ENCODE assay signal across 24 cellular contexts in the genomic region with DNA sequence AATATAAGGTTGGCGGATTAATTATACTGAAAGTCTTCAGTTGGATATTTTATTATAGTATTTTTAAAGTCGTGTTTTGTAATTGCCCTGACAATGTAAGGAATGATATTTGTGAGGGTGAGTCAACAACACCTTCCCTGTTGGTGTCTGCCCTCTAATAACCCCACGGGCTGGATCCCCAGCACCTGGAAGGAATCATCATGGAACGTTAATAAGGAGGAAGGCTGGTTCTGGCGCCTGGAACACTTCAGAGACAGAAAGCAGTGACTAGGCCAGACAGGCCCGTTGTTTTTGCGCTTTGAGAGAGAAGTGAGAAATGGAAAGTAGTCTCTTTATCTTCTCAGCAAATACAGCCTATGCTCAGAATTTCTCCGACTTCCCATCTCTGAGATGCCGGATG. TPM values are rescaled to one million over a fixed set of nuclear protein-coding genes. Genes with fewer than 3 reads are reported as not detected.
A peak's percentile ranks its signal among the peaks of the same experiment; 100 is the strongest.
DNase-seq lines count a peak whose midpoint lies in the region; ATAC-seq and TF ChIP-seq lines count a peak whose summit lies in the region.
"Had no signal": no experiment of that assay in that cellular context is flagged by ENCODE, and none has a peak within 500 bp of the region (broad histone marks: within the 10 kb centered on the region; RNA-seq: fewer than 3 reads in every experiment).

No MANE protein-coding gene starts in this region.

- no peak for DNase-seq in CD4-positive, alpha-beta T cell
- DNase-seq in OCI-LY7 (ENCODE audit: low spot score) (peak; percentile 70), neural crest cell (ENCODE audit: low read depth, low spot score) (no peak), colonic mucosa (no peak), NCI-H1694 treated with DMSO at 0.1 percent for 48 hours (lab: John Stamatoyannopoulos, UW) (no peak), ascending aorta (ENCODE audit: low spot score in 2 of 2) (no peak)
- DNase-seq in effector memory CD8-positive, alpha-beta T cell = no peak
- DNase-seq: activated CD4-positive, alpha-beta memory T cell treated with anti-CD3 and anti-CD28 coated beads, Interleukin-2, amount 10 ng/mL, durations not matched to agents 7 days and 5 days; amygdala; glutamatergic neuron; NCI-H2029 treated with DMSO at 0.1 percent for 48 hours; NCI-H510A treated with DMSO at 0.1 percent for 48 hours; right cardiac atrium; stimulated activated CD4-positive, alpha-beta T cell treated with anti-CD3 and anti-CD28 coated beads, Interleukin-1b, Interleukin-23, amount 100 ng/mL, for 48 hours; SW 1271 had no signal

- intact Hi-C loops in CD4-positive, alpha-beta T cell (cut with DNase I, micrococcal nuclease) = loop anchor here (5.0 to 10.0 kb wide), 3 partner anchors 180 to 1270 kb away; a partner anchor contains a TSS
- intact Hi-C loops in OCI-LY7 (cut with micrococcal nuclease; ENCODE audit: unreplicated experiment) = loop anchor here (5.0 kb wide), 4 partner anchors 348 to 823 kb away; a partner anchor contains a TSS
- intact Hi-C loops in colonic mucosa (cut with DNase I) = no loop called here
- intact Hi-C loops in ascending aorta (cut with DNase I) = loop anchor here (5.0 kb wide), 1 partner anchor 458 kb away; no protein-coding TSS in a partner anchor

- H3K36me3 Mint-ChIP-seq in CD4-positive, alpha-beta T cell (ENCODE audit: low read depth) = no peaks in the 10 kb centered on the region
- peaks cover 4% of the 10 kb centered on the region for H3K36me3 Mint-ChIP-seq in effector memory CD8-positive, alpha-beta T cell (ENCODE audit: insufficient read depth)
- H3K36me3 Mint-ChIP-seq in neural crest cell (ENCODE audit: low read depth) = no peaks in the 10 kb centered on the region

- no peaks in the 10 kb centered on the region for H3K27me3 Mint-ChIP-seq in CD4-positive, alpha-beta T cell
- no peaks in the 10 kb centered on the region for H3K27me3 Mint-ChIP-seq in effector memory CD8-positive, alpha-beta T cell
- peaks cover 16% of the 10 kb centered on the region for H3K27me3 Mint-ChIP-seq in neural crest cell (ENCODE audit: low read depth)
- H3K27me3 Mint-ChIP-seq: activated CD4-positive, alpha-beta memory T cell treated with anti-CD3 and anti-CD28 coated beads, Interleukin-2, amount 10 ng/mL, durations not matched to agents 7 days and 5 days had no signal

- peaks cover 42% of the 10 kb centered on the region for H3K79me2 ChIP-seq in OCI-LY7 (ENCODE audit: insufficient read depth, low read depth, low read length)

- H3K4me3 Mint-ChIP-seq in CD4-positive, alpha-beta T cell = peak overlapping the region; percentile 83
- peak overlapping the region; percentile 43 to 88 for H3K4me3 Mint-ChIP-seq in effector memory CD8-positive, alpha-beta T cell
- peak overlapping the region; percentile 80 for H3K4me3 Mint-ChIP-seq in neural crest cell

- TF ChIP-seq CTCF in CD4-positive, alpha-beta T cell (IDR thresholded peaks at IDR 0.05) = no peak
- TF ChIP-seq CTCF in OCI-LY7 (conservative IDR thresholded peaks at IDR 0.05; ENCODE audit: low read length) = no peak
- no peak for TF ChIP-seq CTCF in neural crest cell (conservative IDR thresholded peaks at IDR 0.05)
- no peak for TF ChIP-seq CTCF in colonic mucosa (IDR thresholded peaks at IDR 0.05)
- TF ChIP-seq CTCF in ascending aorta (IDR thresholded peaks at IDR 0.05) = no peak

- ATAC-seq in CD4-positive, alpha-beta T cell (ENCODE audit: poor library complexity) = no peak
- ATAC-seq in effector memory CD8-positive, alpha-beta T cell (replicated peaks) = no peak
- no peak for ATAC-seq in GM19023 (IDR thresholded peaks at IDR 0.05; ENCODE audit: unreplicated experiment)
- ATAC-seq: Panc1, right cardiac atrium had no signal

- H3K36me3 ChIP-seq in OCI-LY7 (ENCODE audit: insufficient read depth, low read length) (peaks cover 39% of the 10 kb centered on the region), colonic mucosa (no peaks in the 10 kb centered on the region), ascending aorta (peaks cover 0 to 9% of the 10 kb centered on the region in 2 donors)
- H3K36me3 ChIP-seq: neutrophil, suprapubic skin had no signal

- H3K9me2 ChIP-seq in OCI-LY7 (ENCODE audit: insufficient read depth, low read length) = no peaks in the 10 kb centered on the region

- H3K4me1 Mint-ChIP-seq in CD4-positive, alpha-beta T cell (ENCODE audit: low read depth) = peaks cover 10% of the 10 kb centered on the region
- peaks cover 6 to 11% of the 10 kb centered on the region in 2 donors for H3K4me1 Mint-ChIP-seq in effector memory CD8-positive, alpha-beta T cell (ENCODE audit: low read depth in 2 of 2)
- H3K4me1 Mint-ChIP-seq in neural crest cell = peaks cover 15% of the 10 kb centered on the region

- H3K27ac Mint-ChIP-seq in CD4-positive, alpha-beta T cell = no peak overlapping the region
- peak overlapping the region in 1 of 2 donors; percentile 35 for H3K27ac Mint-ChIP-seq in effector memory CD8-positive, alpha-beta T cell
- H3K27ac Mint-ChIP-seq in neural crest cell (ENCODE audit: unreplicated experiment) = no peak overlapping the region
- H3K27ac Mint-ChIP-seq: activated CD4-positive, alpha-beta memory T cell treated with anti-CD3 and anti-CD28 coated beads, Interleukin-2, amount 10 ng/mL, durations not matched to agents 7 days and 5 days; activated T-helper 2 cell treated with anti-CD3 and anti-CD28 coated beads, Interferon-gamma antibody, Interleukin-2, Interleukin-4, amounts not matched to agents 10 μg/mL and 5 μg/mL and 100 μg/mL, durations not matched to agents 14 hours and 24 hours and 36 hours had no signal

- no peak overlapping the region for H3K9ac ChIP-seq in colonic mucosa (ENCODE audit: low read depth in 2 of 2, low read length in 2 of 2)

- H3K4me3 ChIP-seq in OCI-LY7 (ENCODE audit: low read depth, low read length, poor library complexity, severe bottlenecking) (peak overlapping the region; percentile 75), colonic mucosa (no peak overlapping the region), ascending aorta (no peak overlapping the region)
- H3K4me3 ChIP-seq: HAP-1, suprapubic skin had no signal

- peak overlapping the region; percentile 7; the same call in 1 of the 2 replicates for H2AFZ ChIP-seq in OCI-LY7 (ENCODE audit: low read length)

- H4K20me1 ChIP-seq in OCI-LY7 (ENCODE audit: insufficient read depth, low read length) = no peaks in the 10 kb centered on the region

- H3K27ac ChIP-seq in CD4-positive, alpha-beta T cell (ENCODE audit: low read depth, low read length) = no peak overlapping the region
- H3K27ac ChIP-seq in OCI-LY7 (ENCODE audit: low read depth, low read length, poor library complexity, severe bottlenecking) (peak overlapping the region; percentile 84), colonic mucosa (no peak overlapping the region), ascending aorta (no peak overlapping the region)
- H3K27ac ChIP-seq: neutrophil, suprapubic skin had no signal

- peak overlapping the region; percentile 96 for H3K4me2 ChIP-seq in OCI-LY7 (ENCODE audit: low read length)

- H3K9me3 Mint-ChIP-seq in CD4-positive, alpha-beta T cell = no peaks in the 10 kb centered on the region
- no peaks in the 10 kb centered on the region for H3K9me3 Mint-ChIP-seq in effector memory CD8-positive, alpha-beta T cell
- H3K9me3 Mint-ChIP-seq in neural crest cell = no peaks in the 10 kb centered on the region
- H3K9me3 Mint-ChIP-seq: activated CD4-positive, alpha-beta memory T cell treated with anti-CD3 and anti-CD28 coated beads, Interleukin-2, amount 10 ng/mL, durations not matched to agents 7 days and 5 days; activated T-helper 2 cell treated with anti-CD3 and anti-CD28 coated beads, Interferon-gamma antibody, Interleukin-2, Interleukin-4, amounts not matched to agents 10 μg/mL and 5 μg/mL and 100 μg/mL, durations not matched to agents 14 hours and 24 hours and 36 hours had no signal

- TSS peak; percentile 39 for BruUV-seq in OCI-LY7 (replicated peaks; lab: Mats Ljungman, UMichigan)

- CTCF ChIA-PET in CD4-positive, alpha-beta T cell (lab: Charles Lee) = no interaction called here
- CTCF ChIA-PET in OCI-LY7 (lab: Charles Lee; ENCODE audit: unreplicated experiment) = interaction anchor here (6.2 kb wide), 1 partner anchor 458 kb away, joined by 53 read pairs; no protein-coding TSS in a partner anchor

- H3K9me3 ChIP-seq in CD4-positive, alpha-beta T cell (ENCODE audit: control insufficient read depth, low read length) = no peaks in the 10 kb centered on the region
- H3K9me3 ChIP-seq in OCI-LY7 (ENCODE audit: low read length) (0 out of 2 replicates have a peak, but pooled peaks cover 3% of the 10 kb centered on the region), colonic mucosa (no peaks in the 10 kb centered on the region), ascending aorta (no peaks in the 10 kb centered on the region)
- H3K9me3 ChIP-seq: HAP-1, neutrophil, suprapubic skin had no signal

- H3K4me1 ChIP-seq in OCI-LY7 (ENCODE audit: insufficient read depth, low read length, poor library complexity, severe bottlenecking) (peaks cover 31% of the 10 kb centered on the region), colonic mucosa (no peaks in the 10 kb centered on the region), ascending aorta (peaks cover 0 to 6% of the 10 kb centered on the region in 2 donors)

- POLR2A ChIA-PET in CD4-positive, alpha-beta T cell (lab: Charles Lee) = no interaction called here
- POLR2A ChIA-PET in OCI-LY7 (lab: Charles Lee) = interaction anchor here (1.0 to 9.8 kb wide), 12 partner anchors 20 to 459 kb away, joined by 3 to 127 read pairs (median 8); a partner anchor contains a TSS

- no peaks in the 10 kb centered on the region for H3K27me3 ChIP-seq in CD4-positive, alpha-beta T cell (ENCODE audit: control insufficient read depth, insufficient read depth, low read length)
- H3K27me3 ChIP-seq in colonic mucosa = no peaks in the 10 kb centered on the region
- no peaks in the 10 kb centered on the region for H3K27me3 ChIP-seq in ascending aorta
- H3K27me3 ChIP-seq: suprapubic skin had no signal

RNA-seq across cellular contexts. Expression of a gene that starts 31.6 kb away (rescaled TPM):
- total RNA-seq in CD4-positive, alpha-beta T cell = not detected
- 0.39 TPM in 1 of 2 replicates, not detected in the other for total RNA-seq in OCI-LY7 (2014; rRNA removed; shearing (Covaris generic))
- total RNA-seq in OCI-LY7 (2022) = not detected in 2 replicates
- total RNA-seq in neural crest cell = not detected in 2 replicates
- total RNA-seq in colonic mucosa = not detected
- not detected for total RNA-seq in ascending aorta
- total RNA-seq: activated CD4-positive, alpha-beta memory T cell treated with anti-CD3 and anti-CD28 coated beads, Interleukin-2, amount 10 ng/mL, durations not matched to agents 7 days and 5 days; activated T-helper 2 cell treated with anti-CD3 and anti-CD28 coated beads, Interferon-gamma antibody, Interleukin-2, Interleukin-4, amounts not matched to agents 10 μg/mL and 5 μg/mL and 100 μg/mL, durations not matched to agents 14 hours and 24 hours and 36 hours; HT1080; lung microvascular endothelial cell; MCF 10A had no signal

RNA-seq across cellular contexts. Expression of a gene that starts 47.8 kb away (rescaled TPM):
- total RNA-seq in CD4-positive, alpha-beta T cell = not detected
- total RNA-seq in OCI-LY7 (2014; rRNA removed; shearing (Covaris generic)) = not detected in 2 replicates
- total RNA-seq in OCI-LY7 (2022) (not detected in 2 replicates), neural crest cell (not detected in 2 replicates), colonic mucosa (not detected), ascending aorta (not detected)
- total RNA-seq: activated CD4-positive, alpha-beta memory T cell treated with anti-CD3 and anti-CD28 coated beads, Interleukin-2, amount 10 ng/mL, durations not matched to agents 7 days and 5 days; activated T-helper 2 cell treated with anti-CD3 and anti-CD28 coated beads, Interferon-gamma antibody, Interleukin-2, Interleukin-4, amounts not matched to agents 10 μg/mL and 5 μg/mL and 100 μg/mL, durations not matched to agents 14 hours and 24 hours and 36 hours; HT1080; lung microvascular endothelial cell; MCF 10A; suprapubic skin had no signal
